In genomic region chr3:106533761-106534160, GRCh38 we compare ENCODE assay signal across 21 cellular contexts.
DNase-seq lines count a peak whose midpoint lies in the region; TF ChIP-seq lines count a peak whose summit lies in the region.
"Had no signal": no experiment of that assay in that cellular context is flagged by ENCODE, and none has a peak within 500 bp of the region (broad histone marks: within the 10 kb centered on the region; RNA-seq: fewer than 3 reads in every experiment).

No MANE protein-coding gene starts in this region.

- POLR2A ChIA-PET in RWPE1 (lab: Yijun Ruan, JAX; ENCODE audit: low non-redundant PET) (no interaction called here), GM10248 (lab: Yijun Ruan, JAX) (no interaction called here)

- H3K9me3 ChIP-seq in osteoblast (ENCODE audit: low read depth, low read length) (no peaks in the 10 kb centered on the region), right atrium auricular region (no peaks in the 10 kb centered on the region)
- H3K9me3 ChIP-seq: ovary, right lobe of liver, upper lobe of left lung had no signal

- DNase-seq in activated CD4-positive, alpha-beta T cell treated with anti-CD3 and anti-CD28 coated beads, Interleukin-2, amount 10 ng/mL, durations not matched to agents 24 days and 14 days = peak; percentile 33
- no peak for DNase-seq in activated CD4-positive, alpha-beta T cell treated with anti-CD3 and anti-CD28 coated beads, Interleukin-2, amount 50 U/mL, for 1 hour
- DNase-seq in MV-4-11 (lab: John Stamatoyannopoulos, UW) = peak; percentile 73
- DNase-seq in osteoblast (ENCODE audit: insufficient read length, low spot score, missing footprints) = no peak
- no peak for DNase-seq in RWPE1 (ENCODE audit: low spot score)
- no peak for DNase-seq in GM10248 (ENCODE audit: extremely low spot score)
- no peak for DNase-seq in right atrium auricular region (ENCODE audit: low spot score)
- DNase-seq: C1 segment of cervical spinal cord; DMS 273 treated with DMSO at 0.1 percent for 48 hours; GF-D8; GOT3; kidney; NCI-H82; ovary; right lobe of liver; stimulated activated naive CD4-positive, alpha-beta T cell had no signal

- H3K4me3 Mint-ChIP-seq in activated CD4-positive, alpha-beta T cell treated with anti-CD3 and anti-CD28 coated beads, Interleukin-2, amount 10 ng/mL, durations not matched to agents 24 days and 14 days = no peak overlapping the region
- no peak overlapping the region for H3K4me3 Mint-ChIP-seq in activated naive CD8-positive, alpha-beta T cell

- H3K36me3 ChIP-seq in osteoblast (ENCODE audit: insufficient read depth, low read length) (no peaks in the 10 kb centered on the region), right atrium auricular region (no peaks in the 10 kb centered on the region)
- H3K36me3 ChIP-seq: cardiac muscle cell, ovary, right lobe of liver, upper lobe of left lung had no signal

- CTCF ChIA-PET in RWPE1 (lab: Yijun Ruan, JAX) = no interaction called here
- CTCF ChIA-PET in GM10248 (lab: Yijun Ruan, JAX) = no interaction called here

- H3K4me3 ChIP-seq in osteoblast (ENCODE audit: insufficient read depth, low read length) (no peak overlapping the region), right atrium auricular region (no peak overlapping the region)
- H3K4me3 ChIP-seq: A549, cardiac muscle cell, GM12878, ovary, right lobe of liver, upper lobe of left lung had no signal

- no peaks in the 10 kb centered on the region for H3K79me2 ChIP-seq in osteoblast (ENCODE audit: insufficient read depth, low read length)

- no peaks in the 10 kb centered on the region for H4K20me1 ChIP-seq in osteoblast (ENCODE audit: insufficient read depth, low read length)

- H3K4me1 ChIP-seq in osteoblast (ENCODE audit: insufficient read depth, low read length) (no peaks in the 10 kb centered on the region), right atrium auricular region (no peaks in the 10 kb centered on the region)
- H3K4me1 ChIP-seq: A549, right lobe of liver, upper lobe of left lung had no signal

- peak overlapping the region; percentile 81 for H3K27ac Mint-ChIP-seq in activated CD4-positive, alpha-beta T cell treated with anti-CD3 and anti-CD28 coated beads, Interleukin-2, amount 10 ng/mL, durations not matched to agents 24 days and 14 days
- peak overlapping the region; percentile 51 for H3K27ac Mint-ChIP-seq in activated naive CD8-positive, alpha-beta T cell

- H3K4me2 ChIP-seq in osteoblast (ENCODE audit: insufficient read depth, low read length) = no peak overlapping the region
- H3K4me2 ChIP-seq: A549 had no signal

- TF ChIP-seq CTCF in osteoblast (IDR thresholded peaks at IDR 0.05; ENCODE audit: extremely low read depth, low read depth, low read length) = no peak
- no peak for TF ChIP-seq CTCF in RWPE1 (conservative IDR thresholded peaks at IDR 0.05; ENCODE audit: low read depth)
- TF ChIP-seq CTCF in GM10248 (IDR thresholded peaks at IDR 0.05; ENCODE audit: control extremely low read depth, extremely low read depth, low read depth, missing control alignments) = no peak
- TF ChIP-seq CTCF in right atrium auricular region (IDR thresholded peaks at IDR 0.05) = no peak

- H3K36me3 Mint-ChIP-seq in activated CD4-positive, alpha-beta T cell treated with anti-CD3 and anti-CD28 coated beads, Interleukin-2, amount 10 ng/mL, durations not matched to agents 24 days and 14 days (ENCODE audit: low read depth) = peaks cover 18% of the 10 kb centered on the region
- H3K36me3 Mint-ChIP-seq in activated naive CD8-positive, alpha-beta T cell = peaks cover 9% of the 10 kb centered on the region

- peaks cover 20% of the 10 kb centered on the region for H3K4me1 Mint-ChIP-seq in activated CD4-positive, alpha-beta T cell treated with anti-CD3 and anti-CD28 coated beads, Interleukin-2, amount 10 ng/mL, durations not matched to agents 24 days and 14 days
- H3K4me1 Mint-ChIP-seq in activated naive CD8-positive, alpha-beta T cell (ENCODE audit: low read depth) = peaks cover 12% of the 10 kb centered on the region

- intact Hi-C loops in activated CD4-positive, alpha-beta T cell treated with anti-CD3 and anti-CD28 coated beads, Interleukin-2, amount 10 ng/mL, durations not matched to agents 24 days and 14 days (cut with micrococcal nuclease) = loop anchor here (1.0 to 10.0 kb wide), 3 partner anchors 59 to 105 kb away; no protein-coding TSS in a partner anchor

- H3K9me3 Mint-ChIP-seq in activated CD4-positive, alpha-beta T cell treated with anti-CD3 and anti-CD28 coated beads, Interleukin-2, amount 10 ng/mL, durations not matched to agents 24 days and 14 days = peaks cover 55% of the 10 kb centered on the region
- peaks cover 22% of the 10 kb centered on the region for H3K9me3 Mint-ChIP-seq in activated naive CD8-positive, alpha-beta T cell (ENCODE audit: low read depth)

- no peaks in the 10 kb centered on the region for H3K27me3 ChIP-seq in osteoblast (ENCODE audit: insufficient read depth, low read length)
- no peaks in the 10 kb centered on the region for H3K27me3 ChIP-seq in right atrium auricular region
- H3K27me3 ChIP-seq: cardiac muscle cell, ovary, right lobe of liver, upper lobe of left lung had no signal

- H3K27me3 Mint-ChIP-seq in activated CD4-positive, alpha-beta T cell treated with anti-CD3 and anti-CD28 coated beads, Interleukin-2, amount 10 ng/mL, durations not matched to agents 24 days and 14 days = no peaks in the 10 kb centered on the region
- H3K27me3 Mint-ChIP-seq in activated naive CD8-positive, alpha-beta T cell = no peaks in the 10 kb centered on the region

- H2AFZ ChIP-seq in osteoblast (ENCODE audit: low read length) = peak overlapping the region; percentile 53

- H3K27ac ChIP-seq in osteoblast (ENCODE audit: low read depth, low read length) = peak overlapping the region; percentile 12
- no peak overlapping the region for H3K27ac ChIP-seq in RWPE1
- no peak overlapping the region for H3K27ac ChIP-seq in right atrium auricular region
- H3K27ac ChIP-seq: A549, cardiac muscle cell, ovary, right lobe of liver, upper lobe of left lung had no signal

Comparison
In these comparisons a context has a peak if more than half of its experiments do, and no peak if none do; other contexts are left out.
1. DNase-seq: peak in activated CD4-positive, alpha-beta T cell treated with anti-CD3 and anti-CD28 coated beads, Interleukin-2, amount 10 ng/mL, durations not matched to agents 24 days and 14 days (single experiment) and MV-4-11 (single experiment); none in activated CD4-positive, alpha-beta T cell treated with anti-CD3 and anti-CD28 coated beads, Interleukin-2, amount 50 U/mL, for 1 hour (single experiment), osteoblast (single experiment), RWPE1 (single experiment), GM10248 (single experiment) and right atrium auricular region (single experiment).